9 cellular contexts compared by ENCODE assay signal in genomic region chr14:102805454-102805891, GRCh38. TPM values are rescaled to one million over a fixed set of nuclear protein-coding genes. Genes with fewer than 3 reads are reported as not detected.
DNase-seq lines count a peak whose midpoint lies in the region; ATAC-seq, FAIRE-seq and TF ChIP-seq lines count a peak whose summit lies in the region.
"Had no signal": no experiment of that assay in that cellular context is flagged by ENCODE, and none has a peak within 500 bp of the region (broad histone marks: within the 10 kb centered on the region; RNA-seq: fewer than 3 reads in every experiment).

No MANE protein-coding gene starts in this region.

- H3K36me3 Mint-ChIP-seq in activated B cell treated with CpG ODN at 0.5 μM for 24 hours (ENCODE audit: low read depth), result peaks cover 37% of the 10 kb centered on the region

- TF ChIP-seq CTCF in activated B cell treated with CpG ODN at 0.5 μM for 24 hours (IDR thresholded peaks at IDR 0.05) (no peak), fibroblast of pulmonary artery (IDR thresholded peaks at IDR 0.05; ENCODE audit: low read length, missing control alignments) (no peak)

- no peaks in the 10 kb centered on the region for H3K9me3 Mint-ChIP-seq in activated B cell treated with CpG ODN at 0.5 μM for 24 hours

- intact Hi-C loops in activated B cell treated with CpG ODN at 0.5 μM for 24 hours (cut with micrococcal nuclease), result loop anchor here (5.0 to 10.0 kb wide), 2 partner anchors 97 to 211 kb away; partner anchors contain the start of gene RCOR1

- POLR2A ChIA-PET in activated B cell treated with CpG ODN at 0.5 μM for 24 hours (lab: Charles Lee), result interaction anchor here (1.4 kb wide), 1 partner anchor 12 kb away, joined by 4 read pairs; no protein-coding TSS in a partner anchor

- peaks cover 79% of the 10 kb centered on the region for H3K4me1 Mint-ChIP-seq in activated B cell treated with CpG ODN at 0.5 μM for 24 hours

- FAIRE-seq in frontal cortex (lab: Jason Lieb, UNC), result no peak
- FAIRE-seq: endothelial cell of umbilical vein had no signal

- H3K27ac Mint-ChIP-seq in activated B cell treated with CpG ODN at 0.5 μM for 24 hours, result peak overlapping the region; percentile 83

- peak; percentile 50 for ATAC-seq in HG02759 (IDR thresholded peaks at IDR 0.05; ENCODE audit: unreplicated experiment)
- ATAC-seq in activated B cell treated with CpG ODN at 0.5 μM for 24 hours (ENCODE audit: low read depth), result peak; percentile 51
- no peak for ATAC-seq in GM19467 (IDR thresholded peaks at IDR 0.05; ENCODE audit: unreplicated experiment)

- DNase-seq in EL (peak; percentile 80), activated B cell treated with CpG ODN at 0.5 μM for 24 hours (peak; percentile 30), fibroblast of pulmonary artery (ENCODE audit: low read depth) (peak; percentile 34), NCI-H1417 treated with DMSO at 0.1 percent for 48 hours (lab: John Stamatoyannopoulos, UW) (no peak), AML-193 (lab: John Stamatoyannopoulos, UW) (no peak), frontal cortex (ENCODE audit: low spot score in 2 of 2) (no peak)

- no peaks in the 10 kb centered on the region for H3K27me3 Mint-ChIP-seq in activated B cell treated with CpG ODN at 0.5 μM for 24 hours

- H3K4me3 Mint-ChIP-seq in activated B cell treated with CpG ODN at 0.5 μM for 24 hours, result peak overlapping the region; percentile 74

- H3K4me3 ChIP-seq in fibroblast of pulmonary artery (replicated peaks; ENCODE audit: low read depth, low read length), result no peak overlapping the region

- CTCF ChIA-PET in activated B cell treated with CpG ODN at 0.5 μM for 24 hours (lab: Charles Lee), result interaction anchor here (1.3 kb wide), 1 partner anchor 22 kb away, joined by 3 read pairs; no protein-coding TSS in a partner anchor

RNA-seq across cellular contexts. Expression of gene TRAF3, which starts 28.2 kb away (rescaled TPM):
- 120 and 124 TPM in 2 replicates for total RNA-seq in activated B cell treated with CpG ODN at 0.5 μM for 24 hours
- total RNA-seq in frontal cortex, result 15.1 TPM

Comparison
In these comparisons a context has a peak if more than half of its experiments do, and no peak if none do; other contexts are left out.
1. DNase-seq: peak in EL (single experiment), activated B cell treated with CpG ODN at 0.5 μM for 24 hours (single experiment) and fibroblast of pulmonary artery (single experiment); none in NCI-H1417 treated with DMSO at 0.1 percent for 48 hours (single experiment), AML-193 (0 of 2) and frontal cortex (0 of 2).